Comparison of ENCODE assay signal across 8 cellular contexts in genomic region chr7:10469476-10469875, GRCh38.
"Had no signal": no experiment of that assay in that cellular context is flagged by ENCODE, and none has a peak within 500 bp of the region (broad histone marks: within the 10 kb centered on the region; RNA-seq: fewer than 3 reads in every experiment).

No MANE protein-coding gene starts in this region.

- ATAC-seq: GM23338 had no signal

- H2AFZ ChIP-seq: GM23338 had no signal

- H3K4me2 ChIP-seq: GM23338 had no signal

- FAIRE-seq: H1, H54, HTR-8/SVneo had no signal

- H3K4me3 ChIP-seq: GM23338 had no signal

- DNase-seq: H9, HCEC 1CT, IMR-90, KBM-7 had no signal
